In the genomic region with DNA sequence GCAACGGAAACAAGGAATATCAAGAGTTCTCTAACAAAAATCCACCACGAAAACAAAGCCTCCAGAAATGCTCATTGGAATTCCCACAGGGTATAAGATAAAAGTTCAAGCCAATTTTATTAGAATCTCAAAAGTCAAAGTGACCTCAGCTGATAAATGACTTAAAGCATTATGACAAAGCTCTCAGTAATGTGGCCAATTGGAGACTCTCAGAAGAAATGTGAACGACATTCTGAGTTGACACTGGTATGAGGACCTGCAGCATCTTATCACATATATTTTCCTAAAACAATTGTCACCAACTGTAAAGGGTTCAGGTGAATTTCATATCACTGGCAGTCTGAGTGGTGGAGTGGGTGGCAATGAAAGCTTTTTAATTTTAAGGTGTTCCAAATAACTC, we compare ENCODE assay signal across 1 cellular context.
TF ChIP-seq lines count a peak whose summit lies in the region.

No MANE protein-coding gene starts in this region.

TF ChIP-seq in IMR-90, 13 proteins besides CTCF, POLR2A, EP300 and RAD21:
- TF ChIP-seq CHD1 (IDR thresholded peaks at IDR 0.05; ENCODE audit: low read depth, low read length), result no peak
- TF ChIP-seq, protein P1, sequence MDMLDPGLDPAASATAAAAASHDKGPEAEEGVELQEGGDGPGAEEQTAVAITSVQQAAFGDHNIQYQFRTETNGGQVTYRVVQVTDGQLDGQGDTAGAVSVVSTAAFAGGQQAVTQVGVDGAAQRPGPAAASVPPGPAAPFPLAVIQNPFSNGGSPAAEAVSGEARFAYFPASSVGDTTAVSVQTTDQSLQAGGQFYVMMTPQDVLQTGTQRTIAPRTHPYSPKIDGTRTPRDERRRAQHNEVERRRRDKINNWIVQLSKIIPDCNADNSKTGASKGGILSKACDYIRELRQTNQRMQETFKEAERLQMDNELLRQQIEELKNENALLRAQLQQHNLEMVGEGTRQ (IDR thresholded peaks at IDR 0.05; ENCODE audit: low read depth, low read length), result no peak
- TF ChIP-seq FOS (IDR thresholded peaks at IDR 0.05; ENCODE audit: low read depth, low read length), result no peak
- TF ChIP-seq BHLHE40 (IDR thresholded peaks at IDR 0.05; ENCODE audit: low read depth, low read length), result no peak
- no peak for TF ChIP-seq RFX5 (IDR thresholded peaks at IDR 0.05; ENCODE audit: low read depth, low read length)
- no peak for TF ChIP-seq MAZ (IDR thresholded peaks at IDR 0.05; ENCODE audit: borderline replicate concordance, low read depth, low read length)
- TF ChIP-seq, protein P2, sequence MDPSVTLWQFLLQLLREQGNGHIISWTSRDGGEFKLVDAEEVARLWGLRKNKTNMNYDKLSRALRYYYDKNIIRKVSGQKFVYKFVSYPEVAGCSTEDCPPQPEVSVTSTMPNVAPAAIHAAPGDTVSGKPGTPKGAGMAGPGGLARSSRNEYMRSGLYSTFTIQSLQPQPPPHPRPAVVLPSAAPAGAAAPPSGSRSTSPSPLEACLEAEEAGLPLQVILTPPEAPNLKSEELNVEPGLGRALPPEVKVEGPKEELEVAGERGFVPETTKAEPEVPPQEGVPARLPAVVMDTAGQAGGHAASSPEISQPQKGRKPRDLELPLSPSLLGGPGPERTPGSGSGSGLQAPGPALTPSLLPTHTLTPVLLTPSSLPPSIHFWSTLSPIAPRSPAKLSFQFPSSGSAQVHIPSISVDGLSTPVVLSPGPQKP (IDR thresholded peaks at IDR 0.05; ENCODE audit: borderline replicate concordance, low read depth, low read length), result no peak
TF ChIP-seq in IMR-90: peak in this region for 0.
